Comparison of ENCODE assay signal across 8 cellular contexts in the genomic region with DNA sequence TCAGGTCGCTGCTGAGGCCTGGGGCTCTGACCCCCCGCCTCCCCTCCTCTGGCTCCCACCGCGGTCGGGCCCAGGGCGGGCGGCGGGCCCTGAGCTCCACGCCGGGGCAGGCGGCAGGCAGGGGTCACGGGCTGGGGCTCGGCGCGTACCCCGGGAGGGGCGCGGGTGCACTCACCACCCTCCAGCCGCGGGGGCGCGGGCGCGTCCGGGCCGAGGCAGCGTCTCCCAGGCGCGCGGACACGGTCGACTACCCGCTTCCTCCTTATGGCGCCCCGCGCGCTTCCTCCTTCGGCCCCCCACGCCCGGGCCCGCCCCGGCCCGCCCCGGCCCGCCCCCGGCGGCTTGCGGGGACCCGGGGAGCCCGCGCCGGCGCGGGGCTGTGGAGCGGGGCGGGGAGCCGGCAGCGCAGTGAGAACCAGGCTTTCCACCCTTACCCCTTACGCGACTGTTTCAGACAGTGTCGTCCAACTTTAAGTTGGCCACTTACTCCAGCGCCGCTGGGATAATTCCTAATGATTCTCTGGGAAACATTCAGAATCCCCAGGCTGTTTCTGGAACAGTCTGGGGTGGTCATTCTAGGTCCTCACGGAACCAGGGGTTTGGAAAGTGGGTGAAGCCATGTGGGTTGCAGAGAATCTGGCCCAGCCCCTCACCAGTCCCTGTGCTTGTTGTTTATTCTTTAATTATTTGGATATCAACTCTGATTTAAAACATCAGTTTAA. TPM values are rescaled to one million over a fixed set of nuclear protein-coding genes. Genes with fewer than 3 reads are reported as not detected.
DNase-seq lines count a peak whose midpoint lies in the region; ATAC-seq and TF ChIP-seq lines count a peak whose summit lies in the region.

BID (minus strand) TSS at position 264 of the 722 bp plus-strand sequence. CDS start 24,353 bp downstream, outside the sequence.

- TF ChIP-seq POLR2A in ovary (IDR thresholded peaks at IDR 0.05) = no peak

- intact Hi-C loops in Calu3 (cut with micrococcal nuclease; ENCODE audit: unreplicated experiment) = no loop called here
- intact Hi-C loops in Right ventricle myocardium inferior (cut with DNase I) = no loop called here
- intact Hi-C loops in ovary (cut with DNase I) = loop anchor here in 1 of 4 donors (10.0 kb wide), 1 partner anchor 220 kb away; no protein-coding TSS in a partner anchor

- H3K4me3 ChIP-seq in ovary = peak within 1 kb of the TSS; percentile 46

- no peaks in the 10 kb centered on the region for H3K9me3 ChIP-seq in ovary

- no peak for TF ChIP-seq EP300 in ovary (IDR thresholded peaks at IDR 0.05)

- no peaks in the 10 kb centered on the region for H3K27me3 Mint-ChIP-seq in Calu3 (ENCODE audit: unreplicated experiment)
- no peaks in the 10 kb centered on the region for H3K27me3 Mint-ChIP-seq in activated naive CD4-positive, alpha-beta T cell treated with anti-CD3 and anti-CD28 coated beads, Interleukin-2, amount 50 U/mL, for 24 hours

- no peaks in the 10 kb centered on the region for H3K36me3 ChIP-seq in ovary

- peaks cover 3% of the 10 kb centered on the region for H3K4me1 ChIP-seq in ovary (ENCODE audit: insufficient read depth)

- 0 to 1% (median 1%) methylated on average over 27 to 63 of the region's 64 CpGs for WGBS in ovary, 3 donors

- TF ChIP-seq CTCF in Calu3 (IDR thresholded peaks at IDR 0.05; ENCODE audit: unreplicated experiment) = no peak
- TF ChIP-seq CTCF in ovary (IDR thresholded peaks at IDR 0.05) = no peak

- DNase-seq in Calu3 (peak; percentile 44), NCI-H460 (ENCODE audit: extremely low read depth, low read depth) (no peak), Right ventricle myocardium inferior (ENCODE audit: missing footprints) (peak; percentile 90), ovary (peak in 3 of 5 donors; percentile 28 to 56 (median 54)), NCI-H2107 treated with DMSO at 0.1 percent for 48 hours (lab: John Stamatoyannopoulos, UW; ENCODE audit: unreplicated experiment) (no peak), NCI-H1694 treated with DMSO at 0.1 percent for 48 hours (lab: John Stamatoyannopoulos, UW) (no peak)

- no peaks in the 10 kb centered on the region for H3K9me3 Mint-ChIP-seq in Calu3 (ENCODE audit: low read depth, unreplicated experiment)
- H3K9me3 Mint-ChIP-seq in activated naive CD4-positive, alpha-beta T cell treated with anti-CD3 and anti-CD28 coated beads, Interleukin-2, amount 50 U/mL, for 24 hours = no peaks in the 10 kb centered on the region

- peaks cover 31% of the 10 kb centered on the region for H3K4me1 Mint-ChIP-seq in Calu3 (ENCODE audit: low read depth, unreplicated experiment)
- peaks cover 79% of the 10 kb centered on the region for H3K4me1 Mint-ChIP-seq in activated naive CD4-positive, alpha-beta T cell treated with anti-CD3 and anti-CD28 coated beads, Interleukin-2, amount 50 U/mL, for 24 hours

- H3K27ac Mint-ChIP-seq in Calu3 (ENCODE audit: unreplicated experiment) = peak within 1 kb of the TSS; percentile 68
- H3K27ac Mint-ChIP-seq in activated naive CD4-positive, alpha-beta T cell treated with anti-CD3 and anti-CD28 coated beads, Interleukin-2, amount 50 U/mL, for 24 hours = peak within 1 kb of the TSS; percentile 83

- H3K27me3 ChIP-seq in ovary = no peaks in the 10 kb centered on the region

- peak; percentile 27 for ATAC-seq in GM21737 (IDR thresholded peaks at IDR 0.05; ENCODE audit: unreplicated experiment)
- ATAC-seq in Right ventricle myocardium inferior = peak; percentile 26

- H3K36me3 Mint-ChIP-seq in Calu3 (ENCODE audit: insufficient read depth, unreplicated experiment) = peaks cover 45% of the 10 kb centered on the region
- no peaks in the 10 kb centered on the region for H3K36me3 Mint-ChIP-seq in activated naive CD4-positive, alpha-beta T cell treated with anti-CD3 and anti-CD28 coated beads, Interleukin-2, amount 50 U/mL, for 24 hours

- peak within 1 kb of the TSS in 1 of 2 donors; percentile 15 for H3K27ac ChIP-seq in ovary

- peak within 1 kb of the TSS; percentile 91 for H3K4me3 Mint-ChIP-seq in Calu3 (ENCODE audit: low read depth, unreplicated experiment)
- H3K4me3 Mint-ChIP-seq in activated naive CD4-positive, alpha-beta T cell treated with anti-CD3 and anti-CD28 coated beads, Interleukin-2, amount 50 U/mL, for 24 hours = peak within 1 kb of the TSS; percentile 88

- no TSS peak for BruUV-seq in Calu3 (replicated peaks; lab: Mats Ljungman, UMichigan)

- CTCF ChIA-PET in Calu3 (lab: Charles Lee) = interaction anchor here (1.1 to 3.5 kb wide), 3 partner anchors 7 to 32 kb away, joined by 3 to 23 read pairs (median 5); no protein-coding TSS in a partner anchor

RNA-seq across cellular contexts. Expression of gene BID, which starts in this region (rescaled TPM):
- total RNA-seq in Calu3 (2022) = 99.3 and 103 TPM in 2 replicates
- total RNA-seq in NCI-H460 (2014; rRNA removed; shearing (Covaris generic)) = 50.2 and 58.4 TPM in 2 replicates
- 51.1 and 57.1 TPM in 2 replicates for polyA plus RNA-seq in NCI-H460 (2014; cell fraction: nucleus; rRNA removed)
- 23.2 TPM for total RNA-seq in Right ventricle myocardium inferior
- total RNA-seq in ovary = 1 to 10 TPM; 3.2 to 9.2 (median 5.4) TPM
- polyA plus RNA-seq in ovary = 10 to 100 TPM in 1 of 2 donors, 1 to 10 TPM in 1; 9.7 to 13.8 TPM

Comparison
In these comparisons a context has a peak if more than half of its experiments do, and no peak if none do; other contexts are left out.
1. DNase-seq: peak in Calu3 (single experiment), Right ventricle myocardium inferior (single experiment) and ovary (3 of 5); none in NCI-H460 (single experiment), NCI-H2107 treated with DMSO at 0.1 percent for 48 hours (single experiment) and NCI-H1694 treated with DMSO at 0.1 percent for 48 hours (single experiment).